9 cellular contexts compared by ENCODE assay signal in the genomic region with DNA sequence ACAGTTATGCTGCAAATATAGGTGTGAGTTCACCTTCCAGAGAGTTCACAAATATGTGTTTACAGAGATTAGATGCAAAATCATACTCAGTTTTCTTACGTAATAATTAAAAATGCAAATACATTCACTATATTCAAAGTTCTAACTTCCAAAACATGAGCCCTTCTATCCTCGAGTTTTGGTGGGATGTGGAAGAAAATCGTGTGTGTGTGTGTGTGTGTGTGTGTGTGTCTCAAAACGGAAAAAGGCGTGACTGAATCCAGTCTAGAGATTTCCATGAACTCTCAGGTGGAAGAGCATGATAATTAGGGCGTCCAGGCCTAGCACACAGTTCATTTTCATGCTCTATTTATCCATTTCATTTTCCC. TPM values are rescaled to one million over a fixed set of nuclear protein-coding genes. Genes with fewer than 3 reads are reported as not detected.
DNase-seq lines count a peak whose midpoint lies in the region; ATAC-seq and TF ChIP-seq lines count a peak whose summit lies in the region.
"Had no signal": no experiment of that assay in that cellular context is flagged by ENCODE, and none has a peak within 500 bp of the region (broad histone marks: within the 10 kb centered on the region; RNA-seq: fewer than 3 reads in every experiment).

No MANE protein-coding gene starts in this region.

- DNase-seq in Peyer's patch = no peak
- DNase-seq in esophagus squamous epithelium (lab: John Stamatoyannopoulos, UW) = no peak
- no peak for DNase-seq in ovary
- DNase-seq in NCI-H1436 treated with DMSO at 0.1 percent for 48 hours (lab: John Stamatoyannopoulos, UW) = no peak

- H3K4me1 ChIP-seq in HEK293 (ENCODE audit: control insufficient read depth, insufficient read depth, low read length) (no peaks in the 10 kb centered on the region), Peyer's patch (peaks cover 0 to 8% (median 0%) of the 10 kb centered on the region in 4 donors), esophagus squamous epithelium (peaks cover 8 to 49% (median 10%) of the 10 kb centered on the region in 3 donors), ovary (ENCODE audit: insufficient read depth) (no peaks in the 10 kb centered on the region)
- H3K4me1 ChIP-seq: ascending aorta had no signal

- ATAC-seq in GM18861 (IDR thresholded peaks at IDR 0.05; ENCODE audit: unreplicated experiment) (no peak), GM18498 (IDR thresholded peaks at IDR 0.05; ENCODE audit: unreplicated experiment) (no peak)

- TF ChIP-seq EP300 in ovary (IDR thresholded peaks at IDR 0.05) = no peak

- no peak for TF ChIP-seq CTCF in HEK293 (tag by site-specific recombination; IDR thresholded peaks at IDR 0.05)
- no peak for TF ChIP-seq CTCF in Peyer's patch (IDR thresholded peaks at IDR 0.05)
- TF ChIP-seq CTCF in esophagus squamous epithelium (IDR thresholded peaks at IDR 0.05) = no peak
- no peak for TF ChIP-seq CTCF in ovary (IDR thresholded peaks at IDR 0.05)

- CTCF ChIA-PET in HEK293 (lab: Yijun Ruan, JAX) = interaction anchor here (1.1 kb wide), 2 partner anchors 13 to 75 kb away, joined by 3 to 4 read pairs; no protein-coding TSS in a partner anchor

- H3K4me3 ChIP-seq in HEK293 (ENCODE audit: low read depth, low read length) (peak overlapping the region; percentile 64), Peyer's patch (peak overlapping the region in 3 of 4 donors; percentile 41 to 79 (median 60)), esophagus squamous epithelium (peak overlapping the region in 2 of 4 donors; percentile 54 to 71), ovary (peak overlapping the region; percentile 50)

- H3K27me3 ChIP-seq in Peyer's patch (no peaks in the 10 kb centered on the region), esophagus squamous epithelium (peaks cover 0 to 24% (median 0%) of the 10 kb centered on the region in 4 donors), ovary (no peaks in the 10 kb centered on the region)
- H3K27me3 ChIP-seq: ascending aorta had no signal

- intact Hi-C loops in esophagus squamous epithelium (cut with DNase I) (no loop called here), ovary (cut with DNase I) (no loop called here)

- H3K36me3 ChIP-seq in HEK293 (ENCODE audit: control insufficient read depth in 2 of 2, insufficient read depth in 1 of 2, low read length in 2 of 2) (peaks cover 0 to 4% of the 10 kb centered on the region in 2 experiments; a peak in 1 of 3 replicates), Peyer's patch (no peaks in the 10 kb centered on the region), esophagus squamous epithelium (no peaks in the 10 kb centered on the region), ovary (no peaks in the 10 kb centered on the region)
- H3K36me3 ChIP-seq: ascending aorta had no signal

- no peak for TF ChIP-seq POLR2A in Peyer's patch (IDR thresholded peaks at IDR 0.05)
- TF ChIP-seq POLR2A in esophagus squamous epithelium (IDR thresholded peaks at IDR 0.05) = no peak
- TF ChIP-seq POLR2A in ovary (IDR thresholded peaks at IDR 0.05) = no peak

- POLR2A ChIA-PET in HEK293 (lab: Yijun Ruan, JAX) = no interaction called here

- H3K27ac ChIP-seq in HEK293 (ENCODE audit: extremely low read depth, low read depth, low read length) (no peak overlapping the region), Peyer's patch (peak overlapping the region in 3 of 4 donors; percentile 86 to 94 (median 88)), esophagus squamous epithelium (peak overlapping the region; percentile 84 to 88 (median 87)), ovary (no peak overlapping the region)
- H3K27ac ChIP-seq: ascending aorta had no signal

- 39 to 43% methylated on average over 6 of the region's 6 CpGs for WGBS in esophagus squamous epithelium, 2 donors
- WGBS in ovary, 3 donors = 23 to 43% (median 29%) methylated on average over 6 of the region's 6 CpGs

- H3K9me3 ChIP-seq in HEK293 (ENCODE audit: control insufficient read depth, insufficient read depth, low read depth, low read length) (no peaks in the 10 kb centered on the region), Peyer's patch (no peaks in the 10 kb centered on the region), esophagus squamous epithelium (no peaks in the 10 kb centered on the region), ovary (no peaks in the 10 kb centered on the region)
- H3K9me3 ChIP-seq: ascending aorta had no signal

TF ChIP-seq in HEK293, 187 proteins besides CTCF, POLR2A, EP300 and RAD21 (continues in another document):
- TF ChIP-seq ZNF768 (tag by site-specific recombination; IDR thresholded peaks at IDR 0.05) = no peak
- peak; percentile 61 for TF ChIP-seq KLF9 (tag by site-specific recombination; IDR thresholded peaks at IDR 0.05; ENCODE audit: low read depth)
- TF ChIP-seq ZNF48 (tag by site-specific recombination; IDR thresholded peaks at IDR 0.05) = no peak
- TF ChIP-seq ZNF140 (tag by site-specific recombination; IDR thresholded peaks at IDR 0.05) = no peak
- TF ChIP-seq, protein P1, sequence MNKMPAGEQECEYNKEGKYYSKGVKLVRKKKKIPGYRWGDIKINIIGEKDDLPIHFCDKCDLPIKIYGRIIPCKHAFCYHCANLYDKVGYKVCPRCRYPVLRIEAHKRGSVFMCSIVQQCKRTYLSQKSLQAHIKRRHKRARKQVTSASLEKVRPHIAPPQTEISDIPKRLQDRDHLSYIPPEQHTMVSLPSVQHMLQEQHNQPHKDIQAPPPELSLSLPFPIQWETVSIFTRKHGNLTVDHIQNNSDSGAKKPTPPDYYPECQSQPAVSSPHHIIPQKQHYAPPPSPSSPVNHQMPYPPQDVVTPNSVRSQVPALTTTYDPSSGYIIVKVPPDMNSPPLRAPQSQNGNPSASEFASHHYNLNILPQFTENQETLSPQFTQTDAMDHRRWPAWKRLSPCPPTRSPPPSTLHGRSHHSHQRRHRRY (tag by site-specific recombination; IDR thresholded peaks at IDR 0.05) = no peak
- TF ChIP-seq, protein P2, sequence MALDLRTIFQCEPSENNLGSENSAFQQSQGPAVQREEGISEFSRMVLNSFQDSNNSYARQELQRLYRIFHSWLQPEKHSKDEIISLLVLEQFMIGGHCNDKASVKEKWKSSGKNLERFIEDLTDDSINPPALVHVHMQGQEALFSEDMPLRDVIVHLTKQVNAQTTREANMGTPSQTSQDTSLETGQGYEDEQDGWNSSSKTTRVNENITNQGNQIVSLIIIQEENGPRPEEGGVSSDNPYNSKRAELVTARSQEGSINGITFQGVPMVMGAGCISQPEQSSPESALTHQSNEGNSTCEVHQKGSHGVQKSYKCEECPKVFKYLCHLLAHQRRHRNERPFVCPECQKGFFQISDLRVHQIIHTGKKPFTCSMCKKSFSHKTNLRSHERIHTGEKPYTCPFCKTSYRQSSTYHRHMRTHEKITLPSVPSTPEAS (tag by site-specific recombination; IDR thresholded peaks at IDR 0.05) = peak; percentile 74
- TF ChIP-seq, protein P3, sequence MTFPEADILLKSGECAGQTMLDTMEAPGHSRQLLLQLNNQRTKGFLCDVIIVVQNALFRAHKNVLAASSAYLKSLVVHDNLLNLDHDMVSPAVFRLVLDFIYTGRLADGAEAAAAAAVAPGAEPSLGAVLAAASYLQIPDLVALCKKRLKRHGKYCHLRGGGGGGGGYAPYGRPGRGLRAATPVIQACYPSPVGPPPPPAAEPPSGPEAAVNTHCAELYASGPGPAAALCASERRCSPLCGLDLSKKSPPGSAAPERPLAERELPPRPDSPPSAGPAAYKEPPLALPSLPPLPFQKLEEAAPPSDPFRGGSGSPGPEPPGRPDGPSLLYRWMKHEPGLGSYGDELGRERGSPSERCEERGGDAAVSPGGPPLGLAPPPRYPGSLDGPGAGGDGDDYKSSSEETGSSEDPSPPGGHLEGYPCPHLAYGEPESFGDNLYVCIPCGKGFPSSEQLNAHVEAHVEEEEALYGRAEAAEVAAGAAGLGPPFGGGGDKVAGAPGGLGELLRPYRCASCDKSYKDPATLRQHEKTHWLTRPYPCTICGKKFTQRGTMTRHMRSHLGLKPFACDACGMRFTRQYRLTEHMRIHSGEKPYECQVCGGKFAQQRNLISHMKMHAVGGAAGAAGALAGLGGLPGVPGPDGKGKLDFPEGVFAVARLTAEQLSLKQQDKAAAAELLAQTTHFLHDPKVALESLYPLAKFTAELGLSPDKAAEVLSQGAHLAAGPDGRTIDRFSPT (tag by site-specific recombination; IDR thresholded peaks at IDR 0.05) = no peak
- TF ChIP-seq ZXDB (tag by site-specific recombination; IDR thresholded peaks at IDR 0.05) = 0 out of 2 replicates have a peak, but pooled peaks have one; percentile 45
- TF ChIP-seq ZNF529 (tag by site-specific recombination; IDR thresholded peaks at IDR 0.05; ENCODE audit: insufficient replicate concordance) = no peak
- TF ChIP-seq PRDM1 (tag by site-specific recombination; IDR thresholded peaks at IDR 0.05) = peak; percentile 37; the same call in 1 of the 2 replicates
- TF ChIP-seq, protein P4, sequence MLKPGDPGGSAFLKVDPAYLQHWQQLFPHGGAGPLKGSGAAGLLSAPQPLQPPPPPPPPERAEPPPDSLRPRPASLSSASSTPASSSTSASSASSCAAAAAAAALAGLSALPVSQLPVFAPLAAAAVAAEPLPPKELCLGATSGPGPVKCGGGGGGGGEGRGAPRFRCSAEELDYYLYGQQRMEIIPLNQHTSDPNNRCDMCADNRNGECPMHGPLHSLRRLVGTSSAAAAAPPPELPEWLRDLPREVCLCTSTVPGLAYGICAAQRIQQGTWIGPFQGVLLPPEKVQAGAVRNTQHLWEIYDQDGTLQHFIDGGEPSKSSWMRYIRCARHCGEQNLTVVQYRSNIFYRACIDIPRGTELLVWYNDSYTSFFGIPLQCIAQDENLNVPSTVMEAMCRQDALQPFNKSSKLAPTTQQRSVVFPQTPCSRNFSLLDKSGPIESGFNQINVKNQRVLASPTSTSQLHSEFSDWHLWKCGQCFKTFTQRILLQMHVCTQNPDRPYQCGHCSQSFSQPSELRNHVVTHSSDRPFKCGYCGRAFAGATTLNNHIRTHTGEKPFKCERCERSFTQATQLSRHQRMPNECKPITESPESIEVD (tag by site-specific recombination; IDR thresholded peaks at IDR 0.05) = no peak
- 0 out of 2 replicates have a peak, but pooled peaks have one; percentile 23 for TF ChIP-seq KLF16 (tag by site-specific recombination; IDR thresholded peaks at IDR 0.05)

RNA-seq across cellular contexts. Expression of a gene that starts 1.2 kb away (rescaled TPM):
- total RNA-seq in Peyer's patch (100 to 1,000 TPM in 3 of 4 donors, 10 to 100 TPM in 1; 19.8 to 173 (median 128) TPM), esophagus squamous epithelium (10 to 100 TPM in 1 of 4 donors, 1 to 10 TPM in 3; 7.3 to 18.8 (median 9.7) TPM), ovary (10 to 100 TPM; 15.7 to 43.7 (median 22.2) TPM)
- 10 to 100 TPM; 13.7 to 17.8 TPM for polyA plus RNA-seq in ovary

RNA-seq across cellular contexts. Expression of a gene that starts 51.6 kb away (rescaled TPM):
- 10 to 100 TPM in 2 of 4 donors, 1 to 10 TPM in 1, not detected in 1; 3.7 to 11.4 (median 11.0) TPM for total RNA-seq in Peyer's patch
- total RNA-seq in esophagus squamous epithelium = 100 to 1,000 TPM; 513 to 856 (median 737) TPM
- total RNA-seq in ovary = under 1 TPM in 3 of 7 donors, not detected in 4; under 0.01 to 0.05 (median 0.03) TPM
- polyA plus RNA-seq in ovary = not detected
- total RNA-seq: ascending aorta; T-helper 2 cell treated with Interferon-gamma antibody and Interleukin-4, amounts not matched to agents 100 ng/mL and 5 ng/mL, for 36 hours had no signal

Comparison
In these comparisons a context has a peak if more than half of its experiments do, and no peak if none do; other contexts are left out.
1. H3K27ac ChIP-seq: peak in Peyer's patch (3 of 4) and esophagus squamous epithelium (4 of 4); none in HEK293 (single experiment) and ovary (0 of 2).
2. RNA of a gene that starts 51.6 kb away (total RNA-seq): 513 to 856 TPM in esophagus squamous epithelium; 3.7 to 11.4 TPM in Peyer's patch and under 0.01 to 0.05 TPM in ovary; every median in the first group is over 10 times any median in the second.